1 cellular context compared by ENCODE assay signal in genomic region chr9:114200721-114201300, GRCh38.
TF ChIP-seq lines count a peak whose summit lies in the region.

No MANE protein-coding gene starts in this region.

TF ChIP-seq in IMR-90, 13 proteins besides CTCF, POLR2A, EP300 and RAD21 (continued from another document):
- TF ChIP-seq MXI1 (IDR thresholded peaks at IDR 0.05; ENCODE audit: borderline replicate concordance, low read depth, low read length), result no peak
